ENCODE assay signal across 11 cellular contexts in the genomic region with DNA sequence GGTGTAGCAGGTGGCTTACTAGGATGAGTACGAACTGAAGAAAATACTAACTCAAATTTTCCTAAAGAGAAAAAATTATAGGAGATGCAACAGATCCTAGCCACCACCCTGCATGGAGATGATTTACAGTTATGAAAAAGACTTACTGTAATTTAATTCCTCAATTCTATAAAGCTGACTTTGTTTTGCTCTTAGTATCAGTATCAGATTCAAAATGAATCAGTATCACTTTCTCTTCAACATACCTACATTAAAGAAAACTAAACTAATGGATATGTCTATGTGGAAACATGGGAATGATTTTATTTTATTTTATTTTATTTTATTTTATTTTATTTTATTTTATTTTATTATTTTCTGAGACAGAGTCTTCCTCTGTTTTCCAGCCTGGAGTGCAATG.
"Had no signal": no experiment of that assay in that cellular context is flagged by ENCODE, and none has a peak within 500 bp of the region (broad histone marks: within the 10 kb centered on the region; RNA-seq: fewer than 3 reads in every experiment).

No MANE protein-coding gene starts in this region.

- H3K36me3 ChIP-seq: HAP-1 had no signal

- H3K4me1 ChIP-seq: HAP-1 had no signal

- DNase-seq: GM23248, GOT3, H7, HFFc6, Karpas-422, KBM-7 had no signal

- H3K9me3 ChIP-seq: HAP-1 had no signal

- H3K9ac ChIP-seq: GM23248, KMS-11 had no signal

- FAIRE-seq: HepG2 had no signal

- H3K27ac ChIP-seq: GM23248, HL-60, KMS-11 had no signal

- H3K4me3 ChIP-seq: GM23248, HAP-1 had no signal

- ATAC-seq: HCT116, HepG2 had no signal
